Comparison of ENCODE assay signal across 8 cellular contexts in genomic region chr7:97835296-97836138, GRCh38. TPM values are rescaled to one million over a fixed set of nuclear protein-coding genes. Genes with fewer than 3 reads are reported as not detected.
A peak's percentile ranks its signal among the peaks of the same experiment; 100 is the strongest.
DNase-seq lines count a peak whose midpoint lies in the region; ATAC-seq, FAIRE-seq and TF ChIP-seq lines count a peak whose summit lies in the region.

No MANE protein-coding gene starts in this region.

- H3K27me3 Mint-ChIP-seq in T-helper 17 cell (peaks cover 65% of the 10 kb centered on the region), astrocyte (ENCODE audit: low read depth, unreplicated experiment) (no peaks in the 10 kb centered on the region)

- no peak for FAIRE-seq in astrocyte (lab: Jason Lieb, UNC)

- TF ChIP-seq CTCF in GM12873 (IDR thresholded peaks at IDR 0.05; ENCODE audit: insufficient read depth, low read depth, low read length, missing control alignments) (peak; percentile 69), HFF-Myc (IDR thresholded peaks at IDR 0.05; ENCODE audit: low read depth, low read length, missing control alignments) (peak; percentile 60), astrocyte (IDR thresholded peaks at IDR 0.05; ENCODE audit: insufficient read depth, low read depth, low read length) (peak; percentile 67), smooth muscle cell (IDR thresholded peaks at IDR 0.05; ENCODE audit: borderline replicate concordance, insufficient read depth, poor library complexity, severe bottlenecking) (peak; percentile 67)

- H3K36me3 ChIP-seq in astrocyte (ENCODE audit: insufficient read depth, low read length) (no peaks in the 10 kb centered on the region), smooth muscle cell (ENCODE audit: low read depth) (no peaks in the 10 kb centered on the region)

- no peak overlapping the region for H3K27ac ChIP-seq in astrocyte (ENCODE audit: low read depth, low read length)
- no peak overlapping the region for H3K27ac ChIP-seq in smooth muscle cell (ENCODE audit: low read depth)

- H3K27me3 ChIP-seq in astrocyte (ENCODE audit: insufficient read depth, low read length), result peaks cover 5% of the 10 kb centered on the region
- peaks cover 53% of the 10 kb centered on the region for H3K27me3 ChIP-seq in smooth muscle cell (ENCODE audit: low read depth)

- ATAC-seq in T-helper 17 cell, result peak; percentile 69
- no peak for ATAC-seq in HG03135 (IDR thresholded peaks at IDR 0.05; ENCODE audit: unreplicated experiment)

- H3F3A ChIP-seq in smooth muscle cell (ENCODE audit: low read depth), result no peaks in the 10 kb centered on the region

- H3K4me1 Mint-ChIP-seq in T-helper 17 cell (peaks cover 4% of the 10 kb centered on the region), astrocyte (ENCODE audit: low read depth, unreplicated experiment) (no peaks in the 10 kb centered on the region)

- H2AFZ ChIP-seq in astrocyte (ENCODE audit: low read depth, low read length), result no peak overlapping the region
- H2AFZ ChIP-seq in smooth muscle cell (ENCODE audit: low read depth), result no peak overlapping the region

- no peaks in the 10 kb centered on the region for H3K9me3 Mint-ChIP-seq in astrocyte (ENCODE audit: unreplicated experiment)

- WGBS in smooth muscle cell (ENCODE audit: low lambda C conversion rate), result 37% methylated on average over 12 of the region's 12 CpGs

- H3K36me3 Mint-ChIP-seq in T-helper 17 cell (ENCODE audit: low read depth) (peaks cover 2% of the 10 kb centered on the region), astrocyte (ENCODE audit: low read depth, unreplicated experiment) (no peaks in the 10 kb centered on the region)

- H3K4me1 ChIP-seq in astrocyte (ENCODE audit: insufficient read depth, low read length), result no peaks in the 10 kb centered on the region
- H3K4me1 ChIP-seq in smooth muscle cell (ENCODE audit: low read depth), result no peaks in the 10 kb centered on the region

- H4K20me1 ChIP-seq in astrocyte (ENCODE audit: insufficient read depth, low read length), result no peaks in the 10 kb centered on the region
- H4K20me1 ChIP-seq in smooth muscle cell (ENCODE audit: low read depth), result no peaks in the 10 kb centered on the region

- no peak overlapping the region for H3K27ac Mint-ChIP-seq in T-helper 17 cell
- no peak overlapping the region for H3K27ac Mint-ChIP-seq in astrocyte (ENCODE audit: unreplicated experiment)

- H3K9me3 ChIP-seq in T-helper 17 cell (ENCODE audit: control insufficient read depth, low read length, poor library complexity, severe bottlenecking) (no peaks in the 10 kb centered on the region), astrocyte (ENCODE audit: insufficient read depth, low read depth, low read length) (no peaks in the 10 kb centered on the region), smooth muscle cell (replicated peaks; ENCODE audit: low read depth) (no peaks in the 10 kb centered on the region)

- H3K79me2 ChIP-seq in astrocyte (ENCODE audit: insufficient read depth, low read length) (no peaks in the 10 kb centered on the region), smooth muscle cell (ENCODE audit: low read depth) (no peaks in the 10 kb centered on the region)

- H3K4me3 Mint-ChIP-seq in T-helper 17 cell, result no peak overlapping the region
- no peak overlapping the region for H3K4me3 Mint-ChIP-seq in astrocyte (ENCODE audit: unreplicated experiment)

- peak; percentile 22 for DNase-seq in HFF-Myc (ENCODE audit: extremely low read depth, low read depth)
- peak; percentile 54 to 85 (median 73) for DNase-seq in NCI-H1417 (lab: John Stamatoyannopoulos, UW)
- peak; percentile 11 to 51 (median 26) for DNase-seq in T-helper 17 cell
- DNase-seq in astrocyte (ENCODE audit: low read depth), result peak; percentile 18
- DNase-seq in hippocampal formation (lab: John Stamatoyannopoulos, UW), result peak; percentile 34 to 59
- peak; percentile 3 for DNase-seq in smooth muscle cell (lab: John Stamatoyannopoulos, UW; ENCODE audit: unreplicated experiment)

- H3K9ac ChIP-seq in astrocyte (ENCODE audit: low read length) (no peak overlapping the region), smooth muscle cell (ENCODE audit: low read depth) (no peak overlapping the region)

- H3K4me3 ChIP-seq in HFF-Myc (replicated peaks; ENCODE audit: low read depth, low read length), result no peak overlapping the region
- no peak overlapping the region for H3K4me3 ChIP-seq in astrocyte (ENCODE audit: insufficient read depth, low read depth, low read length)
- H3K4me3 ChIP-seq in smooth muscle cell, result no peak overlapping the region

- no peak overlapping the region for H3K4me2 ChIP-seq in astrocyte (ENCODE audit: low read length)
- H3K4me2 ChIP-seq in smooth muscle cell, result no peak overlapping the region

RNA-seq across cellular contexts. Expression of gene ASNS, which starts 36.7 kb away (rescaled TPM):
- 10 to 100 TPM; 22.1 to 22.7 TPM for total RNA-seq in T-helper 17 cell
- 149 and 155 TPM in 2 replicates for total RNA-seq in astrocyte
- 62.6 and 68.8 TPM in 2 replicates for total RNA-seq in smooth muscle cell
- 56.7 and 63.7 TPM in 2 replicates for polyA plus RNA-seq in smooth muscle cell

Comparison
In these comparisons a context has a peak if more than half of its experiments do, and no peak if none do; other contexts are left out.
1. DNase-seq: peak in every context shown above with its lines; median percentile 73 in NCI-H1417; 46 in hippocampal formation; 26 in T-helper 17 cell; 22 in HFF-Myc; 18 in astrocyte; 3 in smooth muscle cell.